21 cellular contexts compared by ENCODE assay signal in the genomic region with DNA sequence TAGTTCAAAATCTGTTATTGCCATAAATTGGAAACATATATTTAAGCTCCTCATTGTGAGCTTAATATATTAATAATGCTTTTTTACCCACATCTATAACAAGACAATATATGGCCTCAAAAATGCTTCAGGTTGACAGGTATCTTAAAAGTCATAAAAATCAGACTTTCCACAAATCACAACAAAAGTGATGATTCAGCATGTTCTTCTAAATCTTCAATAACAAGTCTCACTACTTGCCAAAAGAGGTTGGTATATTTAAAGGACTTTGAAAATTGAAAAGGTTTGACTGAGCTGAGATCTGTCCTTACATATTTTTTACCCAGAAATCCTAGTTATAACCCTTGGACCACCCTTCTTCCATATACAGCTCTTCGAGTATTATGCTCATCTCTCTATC. TPM values are rescaled to one million over a fixed set of nuclear protein-coding genes. Genes with fewer than 3 reads are reported as not detected.
DNase-seq lines count a peak whose midpoint lies in the region; ATAC-seq, FAIRE-seq and TF ChIP-seq lines count a peak whose summit lies in the region.
"Had no signal": no experiment of that assay in that cellular context is flagged by ENCODE, and none has a peak within 500 bp of the region (broad histone marks: within the 10 kb centered on the region; RNA-seq: fewer than 3 reads in every experiment).

No MANE protein-coding gene starts in this region.

- H3K4me2 ChIP-seq in IMR-90 (ENCODE audit: low read depth, low read length): no peak overlapping the region
- no peak overlapping the region for H3K4me2 ChIP-seq in K562 (ENCODE audit: insufficient read depth, low read length)
- H3K4me2 ChIP-seq: BLaER1 had no signal

- TF ChIP-seq EP300 in K562 (IDR thresholded peaks at IDR 0.05; ENCODE audit: low read length) (no peak), esophagus muscularis mucosa (IDR thresholded peaks at IDR 0.05) (no peak)

- no peak overlapping the region for H3K4ac ChIP-seq in IMR-90 (ENCODE audit: low read depth, low read length)

- H3K4me1 ChIP-seq in IMR-90 (ENCODE audit: control insufficient read depth, insufficient read depth, low read length) (no peaks in the 10 kb centered on the region), K562 (replicated peaks in 1 of 2; ENCODE audit: control insufficient read depth in 2 of 2, insufficient read depth in 2 of 2, low read length in 2 of 2) (no peaks in the 10 kb centered on the region), esophagus muscularis mucosa (no peaks in the 10 kb centered on the region), colonic mucosa (no peaks in the 10 kb centered on the region)
- H3K4me1 ChIP-seq: BLaER1, Caco-2 had no signal

- no peak overlapping the region for H2AK5ac ChIP-seq in IMR-90 (ENCODE audit: low read depth, low read length)

- TF ChIP-seq POLR2A in IMR-90 (IDR thresholded peaks at IDR 0.05; ENCODE audit: low read depth, low read length): no peak
- TF ChIP-seq POLR2A in K562 (conservative IDR thresholded peaks at IDR 0.05): no peak
- TF ChIP-seq POLR2A in esophagus muscularis mucosa (IDR thresholded peaks at IDR 0.05; ENCODE audit: low read depth): no peak

- H3K23ac ChIP-seq in IMR-90 (ENCODE audit: low read depth, low read length): no peak overlapping the region

- no peaks in the 10 kb centered on the region for H3K9me3 ChIP-seq in IMR-90 (ENCODE audit: control insufficient read depth, insufficient read depth, low read length)
- H3K9me3 ChIP-seq in K562 (replicated peaks; ENCODE audit: control insufficient read depth, insufficient read depth, low read depth, low read length): no peaks in the 10 kb centered on the region
- no peaks in the 10 kb centered on the region for H3K9me3 ChIP-seq in esophagus muscularis mucosa
- no peaks in the 10 kb centered on the region for H3K9me3 ChIP-seq in colonic mucosa
- H3K9me3 ChIP-seq: BLaER1, Caco-2, HAP-1 had no signal

- no peak overlapping the region for H3K9ac ChIP-seq in IMR-90 (ENCODE audit: low read depth, low read length)
- H3K9ac ChIP-seq in K562 (ENCODE audit: insufficient read depth in 1 of 2, low read depth in 2 of 2, low read length in 2 of 2): no peak overlapping the region
- no peak overlapping the region for H3K9ac ChIP-seq in colonic mucosa (ENCODE audit: low read depth in 2 of 2, low read length in 2 of 2)
- H3K9ac ChIP-seq: BLaER1, GM23248 had no signal

- H3K4me3 Mint-ChIP-seq in stimulated activated naive B cell treated with anti-CD40 and anti-IgM and Interleukin-4, amounts not matched to agents 10 μg/mL and 1 μg/mL and 100 μg/mL, for 72 hours: no peak overlapping the region
- no peak overlapping the region for H3K4me3 Mint-ChIP-seq in activated naive CD8-positive, alpha-beta T cell treated with anti-CD3 and anti-CD28 coated beads for 36 hours
- H3K4me3 Mint-ChIP-seq: B cell; CD4-positive, CD25-positive, alpha-beta regulatory T cell; CD8-positive, alpha-beta T cell; HFFc6 had no signal

- BruUV-seq in IMR-90 (replicated peaks; lab: Mats Ljungman, UMichigan) (no TSS peak), K562 (replicated peaks; lab: Mats Ljungman, UMichigan) (no TSS peak)

- intact Hi-C loops in IMR-90 (cut with micrococcal nuclease): no loop called here
- intact Hi-C loops in K562 (cut with micrococcal nuclease): no loop called here
- intact Hi-C loops in esophagus muscularis mucosa (cut with DNase I): no loop called here
- intact Hi-C loops in colonic mucosa (cut with DNase I): no loop called here

- H2AK9ac ChIP-seq in IMR-90 (replicated peaks; ENCODE audit: low read depth, low read length, poor library complexity): no peak overlapping the region

- ATAC-seq in IMR-90 (ENCODE audit: low read depth): no peak
- no peak for ATAC-seq in K562
- no peak for ATAC-seq in stimulated activated naive B cell treated with anti-CD40 and anti-IgM and Interleukin-4, amounts not matched to agents 10 μg/mL and 1 μg/mL and 100 μg/mL, for 72 hours (replicated peaks)
- ATAC-seq: CD8-positive, alpha-beta T cell; GM12878 had no signal

- CTCF ChIA-PET in IMR-90 (lab: Yijun Ruan, JAX): no interaction called here
- CTCF ChIA-PET in K562 (lab: Yijun Ruan, JAX; ENCODE audit: low intra/inter-chr PET ratio): no interaction called here

- POLR2A ChIA-PET in IMR-90 (lab: Charles Lee; ENCODE audit: unreplicated experiment) (no interaction called here), K562 (lab: Yijun Ruan, JAX) (no interaction called here)

- H2AFZ ChIP-seq in IMR-90 (replicated peaks; ENCODE audit: low read length, poor library complexity) (no peak overlapping the region), K562 (ENCODE audit: low read depth, low read length) (no peak overlapping the region)
- H2AFZ ChIP-seq: GM23248 had no signal

- in situ Hi-C loops in IMR-90 (cut with MboI; ENCODE audit: low sequenced_read_pairs): no loop called here
- in situ Hi-C loops in K562 (cut with MboI): no loop called here

- peak overlapping the region; percentile 42 for H3K27ac Mint-ChIP-seq in stimulated activated naive B cell treated with anti-CD40 and anti-IgM and Interleukin-4, amounts not matched to agents 10 μg/mL and 1 μg/mL and 100 μg/mL, for 72 hours
- H3K27ac Mint-ChIP-seq in activated naive CD8-positive, alpha-beta T cell treated with anti-CD3 and anti-CD28 coated beads for 36 hours: no peak overlapping the region
- H3K27ac Mint-ChIP-seq: B cell; CD4-positive, CD25-positive, alpha-beta regulatory T cell; CD8-positive, alpha-beta T cell; HFFc6 had no signal

- FAIRE-seq in D721Med (lab: Jason Lieb, UNC) (peak; percentile 60), K562 (lab: Jason Lieb, UNC) (peak; percentile 35)
- FAIRE-seq: GM12878 had no signal

- H4K91ac ChIP-seq in IMR-90 (ENCODE audit: insufficient read depth, low read depth, low read length): no peak overlapping the region

- H3K56ac ChIP-seq in IMR-90 (ENCODE audit: extremely low read depth, insufficient read depth, low read length): no peak overlapping the region

- H2BK5ac ChIP-seq in IMR-90 (ENCODE audit: low read depth, low read length, poor library complexity, severe bottlenecking): no peak overlapping the region

- H2BK20ac ChIP-seq in IMR-90 (ENCODE audit: low read depth, low read length): no peak overlapping the region

- H4K20me1 ChIP-seq in IMR-90 (ENCODE audit: insufficient read depth, low read length) (peaks cover 3% of the 10 kb centered on the region; the same call in 1 of the 2 replicates), K562 (replicated peaks; ENCODE audit: control insufficient read depth, insufficient read depth, low read length) (no peaks in the 10 kb centered on the region)

- 0 out of 2 replicates have a peak, but pooled peaks cover 1% of the 10 kb centered on the region for H3K36me3 ChIP-seq in IMR-90 (ENCODE audit: control insufficient read depth, insufficient read depth, low read length)
- H3K36me3 ChIP-seq in K562 (ENCODE audit: control insufficient read depth, insufficient read depth, low read length): no peaks in the 10 kb centered on the region; the same call in 2 of the 3 replicates
- no peaks in the 10 kb centered on the region for H3K36me3 ChIP-seq in esophagus muscularis mucosa
- no peaks in the 10 kb centered on the region for H3K36me3 ChIP-seq in colonic mucosa
- H3K36me3 ChIP-seq: HAP-1 had no signal

- TF ChIP-seq RAD21 in IMR-90 (IDR thresholded peaks at IDR 0.05; ENCODE audit: low read length): no peak
- TF ChIP-seq RAD21 in K562 (CRISPR knock-in tag; conservative IDR thresholded peaks at IDR 0.05 in 1 of 2, IDR thresholded peaks at IDR 0.05 in 1 of 2): no peak

- H2BK120ac ChIP-seq in IMR-90 (ENCODE audit: low read depth, low read length): no peak overlapping the region

- no peak overlapping the region for H4K8ac ChIP-seq in IMR-90 (ENCODE audit: low read depth in 2 of 2, low read length in 2 of 2)

- H3K27me3 Mint-ChIP-seq in stimulated activated naive B cell treated with anti-CD40 and anti-IgM and Interleukin-4, amounts not matched to agents 10 μg/mL and 1 μg/mL and 100 μg/mL, for 72 hours: no peaks in the 10 kb centered on the region
- H3K27me3 Mint-ChIP-seq in activated naive CD8-positive, alpha-beta T cell treated with anti-CD3 and anti-CD28 coated beads for 36 hours: no peaks in the 10 kb centered on the region
- H3K27me3 Mint-ChIP-seq: B cell; CD4-positive, CD25-positive, alpha-beta regulatory T cell had no signal

- no CpG with 5 or more reads among the region's 1 CpG for WGBS in IMR-90 (ENCODE audit: extremely low coverage in 2 of 2, insufficient read length in 1 of 2), 2 experiments
- 91% methylated on average over 1 of the region's 1 CpG for WGBS in K562 (ENCODE audit: insufficient coverage, low coverage, missing lambda C conversion rate)
- WGBS in esophagus muscularis mucosa: 95% methylated on average over 1 of the region's 1 CpG

- H3K27ac ChIP-seq in IMR-90 (ENCODE audit: insufficient read depth, low read length): no peak overlapping the region
- H3K27ac ChIP-seq in K562 (ENCODE audit: extremely low read depth, low read depth, low read length): no peak overlapping the region
- no peak overlapping the region for H3K27ac ChIP-seq in esophagus muscularis mucosa (replicated peaks in 1 of 4)
- no peak overlapping the region for H3K27ac ChIP-seq in colonic mucosa
- H3K27ac ChIP-seq: BLaER1, C4-2B, GM23248 had no signal

- H2BK15ac ChIP-seq in IMR-90 (ENCODE audit: low read depth, low read length): no peak overlapping the region

- TF ChIP-seq CTCF in D721Med (IDR thresholded peaks at IDR 0.05; ENCODE audit: insufficient read depth, missing control alignments) (no peak), IMR-90 (conservative IDR thresholded peaks at IDR 0.05; ENCODE audit: low read depth, low read length) (no peak), K562 (IDR thresholded peaks at IDR 0.05 in 2 of 3, conservative IDR thresholded peaks at IDR 0.05 in 1 of 3; ENCODE audit: insufficient read depth in 2 of 3, low read depth in 1 of 3, low read length in 3 of 3) (no peak), esophagus muscularis mucosa (IDR thresholded peaks at IDR 0.05) (no peak), colonic mucosa (IDR thresholded peaks at IDR 0.05) (no peak)

- peaks cover 0 to 5% of the 10 kb centered on the region in 2 donors for H3K9me3 Mint-ChIP-seq in stimulated activated naive B cell treated with anti-CD40 and anti-IgM and Interleukin-4, amounts not matched to agents 10 μg/mL and 1 μg/mL and 100 μg/mL, for 72 hours
- peaks cover 11% of the 10 kb centered on the region for H3K9me3 Mint-ChIP-seq in activated naive CD8-positive, alpha-beta T cell treated with anti-CD3 and anti-CD28 coated beads for 36 hours
- H3K9me3 Mint-ChIP-seq: CD8-positive, alpha-beta T cell; HFFc6 had no signal

- H3K14ac ChIP-seq in IMR-90 (replicated peaks; ENCODE audit: low read depth, low read length): no peak overlapping the region

- H3K9me1 ChIP-seq in IMR-90 (ENCODE audit: insufficient read depth, low read length): no peaks in the 10 kb centered on the region
- H3K9me1 ChIP-seq in K562 (ENCODE audit: control insufficient read depth, insufficient read depth, low read length): no peaks in the 10 kb centered on the region

- no peaks in the 10 kb centered on the region for H3K27me3 ChIP-seq in IMR-90 (ENCODE audit: control insufficient read depth, insufficient read depth, low read length)
- H3K27me3 ChIP-seq in K562 (ENCODE audit: control insufficient read depth in 2 of 2, insufficient read depth in 2 of 2, low read length in 2 of 2): no peaks in the 10 kb centered on the region
- no peaks in the 10 kb centered on the region for H3K27me3 ChIP-seq in esophagus muscularis mucosa
- H3K27me3 ChIP-seq in colonic mucosa: no peaks in the 10 kb centered on the region
- H3K27me3 ChIP-seq: BLaER1 had no signal

- no peak overlapping the region for H3K18ac ChIP-seq in IMR-90 (ENCODE audit: low read depth, low read length)

- no peak overlapping the region for H3K4me3 ChIP-seq in IMR-90 (ENCODE audit: insufficient read depth, low read depth, low read length)
- no peak overlapping the region for H3K4me3 ChIP-seq in K562
- H3K4me3 ChIP-seq in esophagus muscularis mucosa: no peak overlapping the region
- no peak overlapping the region for H3K4me3 ChIP-seq in colonic mucosa
- H3K4me3 ChIP-seq: BLaER1, GM12878, GM23248, HAP-1 had no signal

- DNase-seq in D721Med (ENCODE audit: insufficient read length, low spot score) (no peak), IMR-90 (no peak), K562 (ENCODE audit: extremely low read depth in 1 of 4, low spot score in 3 of 4) (no peak), esophagus muscularis mucosa (ENCODE audit: extremely low spot score) (no peak), colonic mucosa (no peak)
- DNase-seq in stimulated activated naive B cell treated with anti-CD40 and anti-IgM and Interleukin-4, amounts not matched to agents 10 μg/mL and 1 μg/mL and 100 μg/mL, for 72 hours: no peak
- DNase-seq in activated naive CD8-positive, alpha-beta T cell treated with anti-CD3 and anti-CD28 coated beads for 36 hours: no peak
- DNase-seq: Caco-2; CD4-positive, CD25-positive, alpha-beta regulatory T cell; CD8-positive, alpha-beta T cell; DMS 273 treated with DMSO at 0.1 percent for 48 hours; DMS79; EL; GDM1; GM23248; HFFc6 had no signal

- peaks cover 18 to 43% of the 10 kb centered on the region in 2 donors for H3K36me3 Mint-ChIP-seq in stimulated activated naive B cell treated with anti-CD40 and anti-IgM and Interleukin-4, amounts not matched to agents 10 μg/mL and 1 μg/mL and 100 μg/mL, for 72 hours
- H3K36me3 Mint-ChIP-seq in activated naive CD8-positive, alpha-beta T cell treated with anti-CD3 and anti-CD28 coated beads for 36 hours: peaks cover 53% of the 10 kb centered on the region

- H3K79me2 ChIP-seq in K562 (ENCODE audit: control insufficient read depth, insufficient read depth, low read length): peaks cover 46% of the 10 kb centered on the region; the same call in 2 of the 3 replicates

- H3K4me1 Mint-ChIP-seq in stimulated activated naive B cell treated with anti-CD40 and anti-IgM and Interleukin-4, amounts not matched to agents 10 μg/mL and 1 μg/mL and 100 μg/mL, for 72 hours: peaks cover 3 to 29% of the 10 kb centered on the region in 2 donors
- H3K4me1 Mint-ChIP-seq in activated naive CD8-positive, alpha-beta T cell treated with anti-CD3 and anti-CD28 coated beads for 36 hours: peaks cover 14% of the 10 kb centered on the region

- dilution Hi-C loops in IMR-90 (cut with HindIII; ENCODE audit: low sequenced_read_pairs, unreplicated experiment): no loop called here

- no peak overlapping the region for H4K5ac ChIP-seq in IMR-90 (ENCODE audit: low read depth, low read length)

- peaks cover 10 to 13% of the 10 kb centered on the region in 2 experiments for H3K79me1 ChIP-seq in IMR-90 (ENCODE audit: low read depth in 1 of 2, low read length in 2 of 2)

RNA-seq across cellular contexts. Expression of gene ASCC3, which starts 41.7 kb away (rescaled TPM):
- total RNA-seq in IMR-90 (2012; rRNA removed): 104 and 155 TPM in 2 replicates
- 22.4 and 25.8 TPM in 2 replicates for polyA plus RNA-seq in IMR-90 (2012; rRNA removed)
- 4.5 and 5.9 TPM in 2 replicates for polyA plus RNA-seq in IMR-90 (2012; cell fraction: cytosol; rRNA removed)
- 6.1 and 32.5 TPM in 2 replicates for polyA plus RNA-seq in IMR-90 (2012; cell fraction: nucleus; rRNA removed; ENCODE audit: low replicate concordance)
- total RNA-seq in K562 (2011; cell fraction: chromatin; rRNA removed; ENCODE audit: low replicate concordance): 27.9 and 124 TPM in 2 replicates
- 13.8 and 19.2 TPM in 2 replicates for total RNA-seq in K562 (2011; cell fraction: nucleolus; rRNA removed)
- total RNA-seq in K562 (2011; cell fraction: nucleoplasm; rRNA removed): 26.6 and 30.3 TPM in 2 replicates
- 26.6 and 27.9 TPM in 2 replicates for total RNA-seq in K562 (2014; rRNA removed)
- 56.1 and 57.4 TPM in 2 replicates for total RNA-seq in K562 (2014; rRNA removed; fragmentation: Illumina TruSeq; extraction: Trizol)
- 45.9 and 47.4 TPM in 2 replicates for total RNA-seq in K562 (2015; rRNA removed; fragmentation: Illumina TruSeq; extraction: Trizol)
- 41.2 and 44.0 TPM in 2 replicates for total RNA-seq in K562 (2021)
- polyA plus RNA-seq in K562 (2011; rRNA removed): 26.6 and 41.0 TPM in 2 replicates
- 11.5 and 14.9 TPM in 2 replicates for polyA plus RNA-seq in K562 (2011; cell fraction: cytosol; rRNA removed)
- polyA plus RNA-seq in K562 (2011; cell fraction: nucleus; rRNA removed): 14.7 and 20.5 TPM in 2 replicates
- polyA plus RNA-seq in K562 (2012): 17.8 and 19.0 TPM in 2 replicates
- polyA plus RNA-seq in K562 (2014; fragmentation: Illumina TruSeq; extraction: Trizol): 31.3 and 33.9 TPM in 2 replicates
- 10 to 100 TPM; 16.1 to 18.2 TPM for polyA plus RNA-seq in K562 (2014; fragmentation: Nextera tagmentation; extraction: Ambion mirVana)
- 14.5 and 16.8 TPM in 2 replicates for polyA plus RNA-seq in K562 (2014; rRNA removed)
- 109 and 121 TPM in 2 replicates for polyA minus RNA-seq in K562 (2011; rRNA and poly(A)+ RNA removed)
- polyA minus RNA-seq in K562 (2011; cell fraction: cytosol; rRNA and poly(A)+ RNA removed): 31.6 and 35.3 TPM in 2 replicates
- polyA minus RNA-seq in K562 (2011; cell fraction: nucleus; rRNA and poly(A)+ RNA removed): 62.3 and 104 TPM in 2 replicates
- 10 to 100 TPM; 20.3 to 26.2 (median 22.4) TPM for total RNA-seq in esophagus muscularis mucosa
- 10 to 100 TPM; 33.7 to 41.9 TPM for total RNA-seq in colonic mucosa
- total RNA-seq in activated naive CD8-positive, alpha-beta T cell treated with anti-CD3 and anti-CD28 coated beads for 36 hours: 10 to 100 TPM; 50.7 to 53.6 TPM
